In the genomic region with DNA sequence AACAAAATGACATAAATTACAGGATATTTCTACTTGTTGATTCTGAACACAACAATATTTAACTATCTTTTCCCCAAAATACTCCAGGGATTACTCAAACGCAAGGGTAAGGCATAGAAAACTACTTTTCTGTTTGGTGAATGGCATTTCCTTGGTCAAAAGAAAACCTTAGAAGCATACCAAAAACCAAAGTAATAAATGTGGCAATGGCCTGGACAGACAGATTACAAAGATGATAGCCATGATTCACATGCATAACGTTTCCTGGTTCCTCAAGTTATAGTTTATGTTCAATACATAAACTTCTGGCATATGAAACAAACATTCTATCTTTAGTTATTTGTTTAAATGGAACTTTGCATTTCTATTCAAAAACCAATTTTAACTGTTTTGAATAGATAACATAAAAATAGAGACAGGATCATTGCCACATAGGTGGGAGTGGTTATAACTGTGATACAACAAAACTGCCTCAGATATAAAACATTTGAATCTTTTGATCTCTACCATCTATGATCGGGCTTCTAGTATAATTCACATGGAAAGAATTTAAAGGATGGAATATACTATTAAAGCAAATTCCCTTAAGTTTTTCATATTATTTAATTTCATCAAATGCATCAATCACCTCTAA, we compare ENCODE assay signal across 15 cellular contexts. TPM values are rescaled to one million over a fixed set of nuclear protein-coding genes. Genes with fewer than 3 reads are reported as not detected.
A peak's percentile ranks its signal among the peaks of the same experiment; 100 is the strongest.
DNase-seq lines count a peak whose midpoint lies in the region; ATAC-seq and TF ChIP-seq lines count a peak whose summit lies in the region.
"Had no signal": no experiment of that assay in that cellular context is flagged by ENCODE, and none has a peak within 500 bp of the region (broad histone marks: within the 10 kb centered on the region; RNA-seq: fewer than 3 reads in every experiment).

No MANE protein-coding gene starts in this region.

- peaks cover 98% of the 10 kb centered on the region for H3K79me2 ChIP-seq in Karpas-422 (ENCODE audit: low read length)

- TF ChIP-seq CTCF in AG10803 (conservative IDR thresholded peaks at IDR 0.05; ENCODE audit: low read length) (no peak), uterus (IDR thresholded peaks at IDR 0.05) (no peak), right lobe of liver (IDR thresholded peaks at IDR 0.05) (no peak)

- H3K9me2 ChIP-seq in Karpas-422 (replicated peaks; ENCODE audit: insufficient read depth, low read length) = no peaks in the 10 kb centered on the region

- H3K4me2 ChIP-seq in Karpas-422 (ENCODE audit: low read depth, low read length, poor library complexity, severe bottlenecking) = no peak overlapping the region
- H3K4me2 ChIP-seq: hepatocyte had no signal

- H3K9me3 ChIP-seq in Karpas-422 (ENCODE audit: low read length) (no peaks in the 10 kb centered on the region), adipocyte (ENCODE audit: control insufficient read depth, low read length) (no peaks in the 10 kb centered on the region), uterus (no peaks in the 10 kb centered on the region), right lobe of liver (no peaks in the 10 kb centered on the region)
- H3K9me3 ChIP-seq: lower lobe of right lung had no signal

- intact Hi-C loops in uterus (cut with DNase I; ENCODE audit: low total_unique reads) (no loop called here), right lobe of liver (cut with DNase I) (no loop called here)

- H3K4me1 ChIP-seq in Karpas-422 (ENCODE audit: low read length) (peaks cover 81% of the 10 kb centered on the region), adipocyte (ENCODE audit: control insufficient read depth, insufficient read depth, low read length) (peaks cover 22% of the 10 kb centered on the region), uterus (no peaks in the 10 kb centered on the region), right lobe of liver (peaks cover 0 to 25% (median 11%) of the 10 kb centered on the region in 4 donors)

- no peak overlapping the region for H2AFZ ChIP-seq in Karpas-422 (ENCODE audit: low read length)
- H2AFZ ChIP-seq: hepatocyte had no signal

- H3K27me3 ChIP-seq in Karpas-422 (ENCODE audit: low read length) (no peaks in the 10 kb centered on the region), adipocyte (replicated peaks; ENCODE audit: control insufficient read depth, insufficient read depth, low read length) (no peaks in the 10 kb centered on the region), uterus (no peaks in the 10 kb centered on the region), right lobe of liver (no peaks in the 10 kb centered on the region)
- H3K27me3 ChIP-seq: hepatocyte had no signal

- H3K27ac ChIP-seq in Karpas-422 (ENCODE audit: low read length) (peak overlapping the region; percentile 70), uterus (no peak overlapping the region), right lobe of liver (no peak overlapping the region)
- H3K27ac ChIP-seq: hepatocyte, lower lobe of right lung had no signal

- H3K36me3 ChIP-seq in Karpas-422 (ENCODE audit: insufficient read depth, low read length) (peaks cover 39% of the 10 kb centered on the region), adipocyte (ENCODE audit: control insufficient read depth, insufficient read depth, low read length, severe bottlenecking) (no peaks in the 10 kb centered on the region), uterus (no peaks in the 10 kb centered on the region), right lobe of liver (no peaks in the 10 kb centered on the region)
- H3K36me3 ChIP-seq: lower lobe of right lung had no signal

- H3K9ac ChIP-seq in Karpas-422 (ENCODE audit: low read length) (no peak overlapping the region), adipocyte (ENCODE audit: low read length) (no peak overlapping the region)

- ATAC-seq in GM19395 (IDR thresholded peaks at IDR 0.05; ENCODE audit: unreplicated experiment) (no peak), right lobe of liver (no peak)
- ATAC-seq: activated CD4-positive, alpha-beta T cell treated with anti-CD3 and anti-CD28 coated beads for 36 hours; activated T-cell treated with anti-CD3 and anti-CD28 coated beads, Interleukin-2, amount 50 U/mL, for 4 hours; lower lobe of right lung; T-cell had no signal

- 76% methylated on average over 3 of the region's 3 CpGs for WGBS in right lobe of liver (ENCODE audit: insufficient coverage, low coverage, low lambda C conversion rate, missing lambda C conversion rate)

- no peaks in the 10 kb centered on the region for H4K20me1 ChIP-seq in Karpas-422 (ENCODE audit: insufficient read depth, low read depth, low read length)

- TF ChIP-seq POLR2A in uterus (IDR thresholded peaks at IDR 0.05) (no peak), right lobe of liver (IDR thresholded peaks at IDR 0.05) (no peak)

- DNase-seq in AG10803 (ENCODE audit: low read depth) (peak; percentile 68), Karpas-422 (no peak), adipocyte (ENCODE audit: low read depth) (peak; percentile 69), glomerular visceral epithelial cell (ENCODE audit: extremely low spot score) (peak; percentile 42), NCI-H2081 treated with DMSO at 0.1 percent for 48 hours (lab: John Stamatoyannopoulos, UW) (no peak), uterus (no peak), right lobe of liver (no peak)
- DNase-seq: activated CD4-positive, alpha-beta T cell treated with anti-CD3 and anti-CD28 coated beads for 36 hours; activated T-cell treated with anti-CD3 and anti-CD28 coated beads, Interleukin-2, amount 50 U/mL, for 4 hours; lower lobe of right lung; NCI-H2029; nucleus accumbens; T-cell had no signal

- no peak overlapping the region for H3K4me3 ChIP-seq in AG10803 (ENCODE audit: low read length)
- no peak overlapping the region for H3K4me3 ChIP-seq in Karpas-422 (ENCODE audit: low read length)
- no peak overlapping the region for H3K4me3 ChIP-seq in adipocyte (ENCODE audit: low read length)
- no peak overlapping the region for H3K4me3 ChIP-seq in uterus
- H3K4me3 ChIP-seq in right lobe of liver = no peak overlapping the region
- H3K4me3 ChIP-seq: hepatocyte, lower lobe of right lung had no signal

RNA-seq across cellular contexts. Expression of a gene that starts 32.1 kb away (rescaled TPM):
- total RNA-seq in Karpas-422 (2014; rRNA removed; shearing (Covaris generic); ENCODE audit: low replicate concordance) = 202 and 334 TPM in 2 replicates
- total RNA-seq in uterus = 100 to 1,000 TPM in 3 of 4 donors, 10 to 100 TPM in 1; 54.2 to 152 (median 129) TPM
- total RNA-seq in right lobe of liver = 10 to 100 TPM; 26.7 to 47.7 (median 35.2) TPM

Comparison
In these comparisons a context has a peak if more than half of its experiments do, and no peak if none do; other contexts are left out.
1. DNase-seq: peak in AG10803 (single experiment), adipocyte (single experiment) and glomerular visceral epithelial cell (single experiment); none in Karpas-422 (single experiment), NCI-H2081 treated with DMSO at 0.1 percent for 48 hours (single experiment), uterus (0 of 2) and right lobe of liver (0 of 3).